Comparison of ENCODE assay signal across 9 cellular contexts in genomic region chr7:5417106-5418071, GRCh38. TPM values are rescaled to one million over a fixed set of nuclear protein-coding genes. Genes with fewer than 3 reads are reported as not detected.
DNase-seq lines count a peak whose midpoint lies in the region; ATAC-seq, FAIRE-seq and TF ChIP-seq lines count a peak whose summit lies in the region.
"Had no signal": no experiment of that assay in that cellular context is flagged by ENCODE, and none has a peak within 500 bp of the region (broad histone marks: within the 10 kb centered on the region; RNA-seq: fewer than 3 reads in every experiment).

No MANE protein-coding gene starts in this region.

- H3K27ac ChIP-seq in GM23338 (ENCODE audit: low read depth) (no peak overlapping the region), adrenal gland (peak overlapping the region in 3 of 5 donors; percentile 36 to 99 (median 96)), kidney (ENCODE audit: low read depth in 2 of 2, low read length in 2 of 2) (peak overlapping the region; percentile 59 to 85), skin epidermis (peak overlapping the region in 12 of 21 experiments; percentile 37 to 100 (median 98))

- no peak for TF ChIP-seq POLR2A in adrenal gland (IDR thresholded peaks at IDR 0.05)

- H3K36me3 Mint-ChIP-seq in GM23338 (ENCODE audit: low read depth) = no peaks in the 10 kb centered on the region
- H3K36me3 Mint-ChIP-seq in activated T-helper 1 cell treated with anti-CD3 and anti-CD28 coated beads, Interleukin-12 subunit alpha, Interleukin-12 subunit beta, Interleukin-2, Interleukin-4 antibody, amounts not matched to agents 30 ng/mL and 10 ng/mL and 1 ng/mL, durations not matched to agents 14 hours and 24 hours and 36 hours (ENCODE audit: low read depth) = no peaks in the 10 kb centered on the region

- H3K9me2 ChIP-seq in GM23338 (ENCODE audit: insufficient read depth) = no peaks in the 10 kb centered on the region

- H3K36me3 ChIP-seq in GM23338 (ENCODE audit: insufficient read depth) (no peaks in the 10 kb centered on the region), adrenal gland (replicated peaks in 1 of 2) (no peaks in the 10 kb centered on the region), kidney (ENCODE audit: control insufficient read depth in 1 of 2, insufficient read depth in 2 of 2, low read length in 2 of 2) (no peaks in the 10 kb centered on the region)

- H2AFZ ChIP-seq in GM23338 = no peak overlapping the region

- H3K4me2 ChIP-seq in GM23338 = peak overlapping the region; percentile 87

- peaks cover 63% of the 10 kb centered on the region for H3K27me3 ChIP-seq in GM23338 (ENCODE audit: insufficient read depth)
- H3K27me3 ChIP-seq in adrenal gland = no peaks in the 10 kb centered on the region

- no peaks in the 10 kb centered on the region for H3K9me3 ChIP-seq in adrenal gland (replicated peaks in 1 of 3)
- H3K9me3 ChIP-seq in kidney (ENCODE audit: control insufficient read depth in 1 of 2, low read length in 2 of 2) = no peaks in the 10 kb centered on the region

- H3K4me1 Mint-ChIP-seq in GM23338 = peaks cover 30% of the 10 kb centered on the region; the same call in 2 of the 3 replicates
- no peaks in the 10 kb centered on the region for H3K4me1 Mint-ChIP-seq in activated T-helper 1 cell treated with anti-CD3 and anti-CD28 coated beads, Interleukin-12 subunit alpha, Interleukin-12 subunit beta, Interleukin-2, Interleukin-4 antibody, amounts not matched to agents 30 ng/mL and 10 ng/mL and 1 ng/mL, durations not matched to agents 14 hours and 24 hours and 36 hours (ENCODE audit: low read depth)

- TF ChIP-seq CTCF in GM23338 (conservative IDR thresholded peaks at IDR 0.05; ENCODE audit: low read depth in 2 of 2) (no peak), adrenal gland (IDR thresholded peaks at IDR 0.05) (no peak), kidney (IDR thresholded peaks at IDR 0.05; ENCODE audit: borderline replicate concordance, extremely low read depth, insufficient read depth) (no peak)

- H4K20me1 ChIP-seq in GM23338 (replicated peaks; ENCODE audit: insufficient read depth) = peaks cover 5% of the 10 kb centered on the region; the same call in 1 of the 2 replicates

- H3K9me3 Mint-ChIP-seq in GM23338 = no peaks in the 10 kb centered on the region; the same call in 1 of the 3 replicates
- H3K9me3 Mint-ChIP-seq in activated T-helper 1 cell treated with anti-CD3 and anti-CD28 coated beads, Interleukin-12 subunit alpha, Interleukin-12 subunit beta, Interleukin-2, Interleukin-4 antibody, amounts not matched to agents 30 ng/mL and 10 ng/mL and 1 ng/mL, durations not matched to agents 14 hours and 24 hours and 36 hours = no peaks in the 10 kb centered on the region

- DNase-seq in GM23338 (ENCODE audit: low spot score) (peak; percentile 41), adrenal gland (no peak), kidney (no peak), NCI-H1694 treated with DMSO at 0.1 percent for 48 hours (lab: John Stamatoyannopoulos, UW) (no peak), NCI-H1436 (lab: John Stamatoyannopoulos, UW) (no peak)
- DNase-seq in activated T-helper 1 cell treated with anti-CD3 and anti-CD28 coated beads, Interleukin-12 subunit alpha, Interleukin-12 subunit beta, Interleukin-2, Interleukin-4 antibody, amounts not matched to agents 30 ng/mL and 10 ng/mL and 1 ng/mL, durations not matched to agents 14 hours and 24 hours and 36 hours (ENCODE audit: low spot score) = no peak
- DNase-seq in stimulated activated CD4-positive, alpha-beta T cell treated with anti-CD3 and anti-CD28 coated beads, Interleukin-1b, Interleukin-23, amount 100 ng/mL, for 48 hours = no peak
- DNase-seq: activated CD8-positive, alpha-beta memory T cell treated with anti-CD3 and anti-CD28 coated beads, Interleukin-2, amount 50 U/mL, for 4 hours had no signal

- no peak for ATAC-seq in GM23338

- no peaks in the 10 kb centered on the region; the same call in 1 of the 2 replicates for H3K79me2 ChIP-seq in GM23338 (replicated peaks; ENCODE audit: insufficient read depth)

- H3K9ac ChIP-seq in kidney (ENCODE audit: low read length in 2 of 2) = peak overlapping the region in 1 of 2 donors; percentile 86

- WGBS in adrenal gland, 4 donors = 68 to 80% (median 72%) methylated on average over 15 of the region's 15 CpGs

- H3K4me3 ChIP-seq in GM23338 (peak overlapping the region; percentile 62; the same call in 1 of the 2 replicates), adrenal gland (no peak overlapping the region), kidney (ENCODE audit: low read length in 2 of 2) (peak overlapping the region in 1 of 2 donors; percentile 71), skin epidermis (no peak overlapping the region)

- no peak overlapping the region for H3K27ac Mint-ChIP-seq in GM23338
- H3K27ac Mint-ChIP-seq in activated T-helper 1 cell treated with anti-CD3 and anti-CD28 coated beads, Interleukin-12 subunit alpha, Interleukin-12 subunit beta, Interleukin-2, Interleukin-4 antibody, amounts not matched to agents 30 ng/mL and 10 ng/mL and 1 ng/mL, durations not matched to agents 14 hours and 24 hours and 36 hours = no peak overlapping the region

- H3K4me1 ChIP-seq in GM23338 (ENCODE audit: insufficient read depth) = peaks cover 35% of the 10 kb centered on the region
- H3K4me1 ChIP-seq in adrenal gland (replicated peaks in 1 of 2) = peaks cover 20 to 27% of the 10 kb centered on the region in 2 donors
- H3K4me1 ChIP-seq in kidney (ENCODE audit: control insufficient read depth in 1 of 2, insufficient read depth in 1 of 2, low read depth in 1 of 2, low read length in 2 of 2) = peaks cover 17 to 24% of the 10 kb centered on the region in 2 donors

- FAIRE-seq in kidney (lab: Jason Lieb, UNC) = no peak

- peaks cover 19% of the 10 kb centered on the region for H3F3A ChIP-seq in GM23338 (replicated peaks; ENCODE audit: low read depth)

- no peak overlapping the region; the same call in 2 of the 3 replicates for H3K4me3 Mint-ChIP-seq in GM23338
- no peak overlapping the region for H3K4me3 Mint-ChIP-seq in activated T-helper 1 cell treated with anti-CD3 and anti-CD28 coated beads, Interleukin-12 subunit alpha, Interleukin-12 subunit beta, Interleukin-2, Interleukin-4 antibody, amounts not matched to agents 30 ng/mL and 10 ng/mL and 1 ng/mL, durations not matched to agents 14 hours and 24 hours and 36 hours

- peaks cover 71% of the 10 kb centered on the region for H3K27me3 Mint-ChIP-seq in GM23338 (ENCODE audit: insufficient read depth, low read depth, poor library complexity)
- H3K27me3 Mint-ChIP-seq in activated T-helper 1 cell treated with anti-CD3 and anti-CD28 coated beads, Interleukin-12 subunit alpha, Interleukin-12 subunit beta, Interleukin-2, Interleukin-4 antibody, amounts not matched to agents 30 ng/mL and 10 ng/mL and 1 ng/mL, durations not matched to agents 14 hours and 24 hours and 36 hours (ENCODE audit: insufficient read depth) = peaks cover 60% of the 10 kb centered on the region

- intact Hi-C loops in adrenal gland (cut with DNase I) (no loop called here), kidney (cut with DNase I) (no loop called here)
- intact Hi-C loops in activated T-helper 1 cell treated with anti-CD3 and anti-CD28 coated beads, Interleukin-12 subunit alpha, Interleukin-12 subunit beta, Interleukin-2, Interleukin-4 antibody, amounts not matched to agents 30 ng/mL and 10 ng/mL and 1 ng/mL, durations not matched to agents 14 hours and 24 hours and 36 hours (cut with micrococcal nuclease) = loop anchor here (2.0 kb wide), 1 partner anchor 13 kb away; no protein-coding TSS in a partner anchor

TF ChIP-seq in GM23338, 12 proteins besides CTCF, POLR2A, EP300 and RAD21 (continues in another document):
- no peak for TF ChIP-seq CREB1 (CRISPR knock-in tag; IDR thresholded peaks at IDR 0.05; ENCODE audit: low read depth)
- TF ChIP-seq ZNF331 (CRISPR knock-in tag; IDR thresholded peaks at IDR 0.05; ENCODE audit: low read depth) = no peak
- TF ChIP-seq REST (IDR thresholded peaks at IDR 0.05; ENCODE audit: unreplicated experiment) = no peak
- no peak for TF ChIP-seq JUNB (IDR thresholded peaks at IDR 0.05; ENCODE audit: unreplicated experiment)

RNA-seq across cellular contexts. Expression of gene TNRC18, which starts 6.2 kb away (rescaled TPM):
- 6.9 and 17.5 TPM in 2 replicates for total RNA-seq in GM23338 (2014; rRNA removed; shearing (Covaris generic))
- polyA plus RNA-seq in GM23338 (2016; fragmentation: Nextera tagmentation; extraction: Ambion mirVana) (2.0 and 2.1 TPM in 2 replicates), adrenal gland (10 to 100 TPM; 13.3 to 79.6 (median 26.9) TPM), kidney (ENCODE audit: insufficient read depth, low read depth, low replicate concordance) (12.5 TPM)
- total RNA-seq in adrenal gland (100 to 1,000 TPM in 1 of 8 donors, 10 to 100 TPM in 7; 37.2 to 120 (median 59.2) TPM), kidney (125 TPM)
- total RNA-seq in activated T-helper 1 cell treated with anti-CD3 and anti-CD28 coated beads, Interleukin-12 subunit alpha, Interleukin-12 subunit beta, Interleukin-2, Interleukin-4 antibody, amounts not matched to agents 30 ng/mL and 10 ng/mL and 1 ng/mL, durations not matched to agents 14 hours and 24 hours and 36 hours = 42.4 and 48.7 TPM in 2 replicates
